ENCODE assay signal across 27 cellular contexts in the genomic region with DNA sequence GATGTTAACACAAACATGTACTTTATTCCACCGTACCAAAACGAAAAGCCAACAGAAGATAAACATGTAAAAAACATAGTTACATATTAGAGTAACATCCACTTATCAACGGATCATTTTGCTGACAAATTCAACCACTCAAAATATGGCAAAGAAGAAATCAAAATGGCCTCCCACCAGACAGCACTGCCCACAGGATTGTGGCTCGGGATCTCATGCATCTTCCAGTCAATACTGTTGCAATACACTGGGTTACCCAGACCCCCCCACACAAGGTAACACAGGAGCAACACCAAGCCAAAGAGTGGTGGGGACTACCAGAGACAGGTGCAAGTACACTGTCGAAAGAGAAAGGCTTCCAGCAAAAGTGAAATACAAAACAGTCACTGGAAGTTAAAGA.
"Had no signal": no experiment of that assay in that cellular context is flagged by ENCODE, and none has a peak within 500 bp of the region (broad histone marks: within the 10 kb centered on the region; RNA-seq: fewer than 3 reads in every experiment).

No MANE protein-coding gene starts in this region.

- H3K4me1 Mint-ChIP-seq: activated CD4-positive, alpha-beta T cell treated with anti-CD3 and anti-CD28 coated beads, Interleukin-2, amount 10 ng/mL, durations not matched to agents 7 days and 5 days; activated T-helper 17 cell treated with anti-CD3 and anti-CD28 coated beads, Interleukin-2, amount 50 U/mL, for 72 hours; T-cell had no signal

- H3K4me3 Mint-ChIP-seq: activated CD4-positive, alpha-beta memory T cell treated with anti-CD3 and anti-CD28 coated beads for 36 hours; activated CD4-positive, alpha-beta T cell treated with anti-CD3 and anti-CD28 coated beads, Interleukin-2, amount 10 ng/mL, durations not matched to agents 7 days and 5 days; activated naive CD4-positive, alpha-beta T cell treated with anti-CD3 and anti-CD28 coated beads for 36 hours; activated naive CD8-positive, alpha-beta T cell; activated T-helper 17 cell treated with anti-CD3 and anti-CD28 coated beads, Interleukin-2, amount 50 U/mL, for 72 hours; T-cell had no signal

- H3K27ac ChIP-seq: SK-N-MC had no signal

- ATAC-seq: activated T-helper 17 cell treated with anti-CD3 and anti-CD28 coated beads, Interleukin-2, amount 50 U/mL, for 72 hours; Panc1; Right ventricle myocardium inferior; T-cell had no signal

- H3K27me3 Mint-ChIP-seq: brain had no signal

- H3K36me3 Mint-ChIP-seq: activated CD4-positive, alpha-beta memory T cell treated with anti-CD3 and anti-CD28 coated beads for 36 hours; activated naive CD8-positive, alpha-beta T cell; T-cell had no signal

- H3K27ac Mint-ChIP-seq: activated CD4-positive, alpha-beta memory T cell treated with anti-CD3 and anti-CD28 coated beads for 36 hours; activated CD4-positive, alpha-beta T cell treated with anti-CD3 and anti-CD28 coated beads, Interleukin-2, amount 10 ng/mL, durations not matched to agents 7 days and 5 days; activated naive CD4-positive, alpha-beta T cell treated with anti-CD3 and anti-CD28 coated beads for 36 hours; activated naive CD8-positive, alpha-beta T cell; activated T-helper 17 cell treated with anti-CD3 and anti-CD28 coated beads, Interleukin-2, amount 50 U/mL, for 72 hours; T-cell had no signal

- H3K9me3 Mint-ChIP-seq: activated CD4-positive, alpha-beta memory T cell treated with anti-CD3 and anti-CD28 coated beads for 36 hours; activated CD4-positive, alpha-beta T cell treated with anti-CD3 and anti-CD28 coated beads, Interleukin-2, amount 10 ng/mL, durations not matched to agents 7 days and 5 days; activated naive CD4-positive, alpha-beta T cell treated with anti-CD3 and anti-CD28 coated beads for 36 hours; activated T-helper 17 cell treated with anti-CD3 and anti-CD28 coated beads, Interleukin-2, amount 50 U/mL, for 72 hours; T-cell had no signal

- H3K4me3 ChIP-seq: SK-N-MC had no signal

- DNase-seq: activated CD4-positive, alpha-beta memory T cell treated with anti-CD3 and anti-CD28 coated beads for 36 hours; activated CD4-positive, alpha-beta T cell treated with anti-CD3 and anti-CD28 coated beads, Interleukin-2, amount 10 ng/mL, durations not matched to agents 7 days and 5 days; activated CD4-positive, CD25-positive, alpha-beta regulatory T cell; activated CD8-positive, alpha-beta memory T cell treated with anti-CD3 and anti-CD28 coated beads for 24 hours; activated gamma-delta T cell; activated naive CD4-positive, alpha-beta T cell treated with anti-CD3 and anti-CD28 coated beads for 36 hours; activated T-cell treated with anti-CD3 and anti-CD28 coated beads, Interleukin-2, amount 50 U/mL, for 48 hours; amygdala; cerebellar nuclear complex; NCI-H1092; NCI-H1436; NCI-H1694 treated with DMSO at 0.1 percent for 48 hours; NCI-H2029 treated with DMSO at 0.1 percent for 48 hours; NCI-H510A treated with DMSO at 0.1 percent for 48 hours; NCI-H69; NK-92 treated with Interleukin-12 subunit alpha and Interleukin-12 subunit beta, amount 100 ng/mL, for 24 hours; OCI-M1; RPMI8226; T-cell; T-helper 2 cell; T1000 had no signal
